25 cellular contexts compared by ENCODE assay signal in genomic region chr17:237406-237955, GRCh38. TPM values are rescaled to one million over a fixed set of nuclear protein-coding genes. Genes with fewer than 3 reads are reported as not detected.
DNase-seq lines count a peak whose midpoint lies in the region; ATAC-seq and TF ChIP-seq lines count a peak whose summit lies in the region.
"Had no signal": no experiment of that assay in that cellular context is flagged by ENCODE, and none has a peak within 500 bp of the region (broad histone marks: within the 10 kb centered on the region; RNA-seq: fewer than 3 reads in every experiment).

No MANE protein-coding gene starts in this region.

- H2BK20ac ChIP-seq in IMR-90 (ENCODE audit: low read depth, low read length): no peak overlapping the region

- no peak for TF ChIP-seq POLR2A in IMR-90 (IDR thresholded peaks at IDR 0.05; ENCODE audit: low read depth, low read length)
- TF ChIP-seq POLR2A in prostate gland (IDR thresholded peaks at IDR 0.05): no peak

- H2BK15ac ChIP-seq in IMR-90 (ENCODE audit: low read depth, low read length): no peak overlapping the region

- H3K79me2 ChIP-seq in osteoblast (ENCODE audit: insufficient read depth, low read length): no peaks in the 10 kb centered on the region

- no peak overlapping the region for H3K4me3 Mint-ChIP-seq in CD14-positive monocyte
- H3K4me3 Mint-ChIP-seq in activated CD8-positive, alpha-beta T cell treated with anti-CD3 and anti-CD28 coated beads for 36 hours: no peak overlapping the region
- H3K4me3 Mint-ChIP-seq: activated naive CD4-positive, alpha-beta T cell treated with anti-CD3 and anti-CD28 coated beads for 36 hours; activated T-cell treated with anti-CD3 and anti-CD28 coated beads, Interleukin-2, amount 50 U/mL, for 4 hours; CD4-positive, alpha-beta memory T cell had no signal

- H3K36me3 ChIP-seq in IMR-90 (ENCODE audit: control insufficient read depth, insufficient read depth, low read length) (no peaks in the 10 kb centered on the region), osteoblast (ENCODE audit: insufficient read depth, low read length) (no peaks in the 10 kb centered on the region), prostate gland (no peaks in the 10 kb centered on the region)
- H3K36me3 ChIP-seq: breast epithelium, esophagus muscularis mucosa, thyroid gland had no signal

- no peak overlapping the region for H2AFZ ChIP-seq in IMR-90 (replicated peaks; ENCODE audit: low read length, poor library complexity)
- no peak overlapping the region for H2AFZ ChIP-seq in osteoblast (ENCODE audit: low read length)
- H2AFZ ChIP-seq: PC-9 had no signal

- H3K4me3 ChIP-seq in IMR-90 (ENCODE audit: insufficient read depth, low read depth, low read length) (no peak overlapping the region), right cardiac atrium (ENCODE audit: low read length) (no peak overlapping the region), osteoblast (ENCODE audit: insufficient read depth, low read length) (no peak overlapping the region), prostate gland (no peak overlapping the region)
- H3K4me3 ChIP-seq: breast epithelium, esophagus muscularis mucosa, PC-9, thyroid gland had no signal

- H3K4me1 ChIP-seq in IMR-90 (ENCODE audit: control insufficient read depth, insufficient read depth, low read length) (no peaks in the 10 kb centered on the region), right cardiac atrium (ENCODE audit: control insufficient read depth, insufficient read depth, low read length) (no peaks in the 10 kb centered on the region), osteoblast (ENCODE audit: insufficient read depth, low read length) (no peaks in the 10 kb centered on the region), prostate gland (replicated peaks) (no peaks in the 10 kb centered on the region)
- H3K4me1 ChIP-seq: breast epithelium, thyroid gland had no signal

- H3K27ac ChIP-seq in IMR-90 (ENCODE audit: insufficient read depth, low read length) (no peak overlapping the region), right cardiac atrium (ENCODE audit: low read length) (no peak overlapping the region), osteoblast (ENCODE audit: low read depth, low read length) (no peak overlapping the region), prostate gland (no peak overlapping the region)
- H3K27ac ChIP-seq: breast epithelium, esophagus muscularis mucosa, PC-9, thyroid gland had no signal

- H4K5ac ChIP-seq in IMR-90 (ENCODE audit: low read depth, low read length): no peak overlapping the region

- POLR2A ChIA-PET in IMR-90 (lab: Charles Lee; ENCODE audit: unreplicated experiment): no interaction called here
- POLR2A ChIA-PET in activated CD8-positive, alpha-beta T cell treated with anti-CD3 and anti-CD28 coated beads for 36 hours (lab: Charles Lee): no interaction called here

- WGBS in IMR-90 (ENCODE audit: extremely low coverage in 2 of 2, insufficient read length in 1 of 2), 2 experiments: 52% methylated on average over 3 of the region's 8 CpGs; no CpG with 5 or more reads in 1 of the 2 experiments
- 85% methylated on average over 8 of the region's 8 CpGs for WGBS in right cardiac atrium
- 80% methylated on average over 8 of the region's 8 CpGs for WGBS in prostate gland

- no peak overlapping the region for H3K18ac ChIP-seq in IMR-90 (ENCODE audit: low read depth, low read length)

- H3K14ac ChIP-seq in IMR-90 (replicated peaks; ENCODE audit: low read depth, low read length): no peak overlapping the region

- no peak overlapping the region for H2BK120ac ChIP-seq in IMR-90 (ENCODE audit: low read depth, low read length)

- H3K27me3 Mint-ChIP-seq in CD14-positive monocyte (ENCODE audit: low read depth in 3 of 3): peaks cover 2 to 9% (median 4%) of the 10 kb centered on the region in 3 donors
- H3K27me3 Mint-ChIP-seq in activated CD8-positive, alpha-beta T cell treated with anti-CD3 and anti-CD28 coated beads for 36 hours: peaks cover 6% of the 10 kb centered on the region
- H3K27me3 Mint-ChIP-seq: CD4-positive, alpha-beta memory T cell had no signal

- H2AK9ac ChIP-seq in IMR-90 (replicated peaks; ENCODE audit: low read depth, low read length, poor library complexity): peak overlapping the region; percentile 16

- H2BK5ac ChIP-seq in IMR-90 (ENCODE audit: low read depth, low read length, poor library complexity, severe bottlenecking): no peak overlapping the region

- H3K4me1 Mint-ChIP-seq in CD14-positive monocyte: peaks cover 21% of the 10 kb centered on the region
- H3K4me1 Mint-ChIP-seq in activated CD8-positive, alpha-beta T cell treated with anti-CD3 and anti-CD28 coated beads for 36 hours (ENCODE audit: low read depth): no peaks in the 10 kb centered on the region
- H3K4me1 Mint-ChIP-seq: CD4-positive, alpha-beta memory T cell had no signal

- H2AK5ac ChIP-seq in IMR-90 (ENCODE audit: low read depth, low read length): no peak overlapping the region

- H3K36me3 Mint-ChIP-seq in CD14-positive monocyte: no peaks in the 10 kb centered on the region
- no peaks in the 10 kb centered on the region for H3K36me3 Mint-ChIP-seq in activated CD8-positive, alpha-beta T cell treated with anti-CD3 and anti-CD28 coated beads for 36 hours (ENCODE audit: low read depth)
- H3K36me3 Mint-ChIP-seq: CD4-positive, alpha-beta memory T cell had no signal

- H3K79me1 ChIP-seq in IMR-90 (ENCODE audit: low read depth in 1 of 2, low read length in 2 of 2): no peaks in the 10 kb centered on the region

- no peak overlapping the region for H3K4ac ChIP-seq in IMR-90 (ENCODE audit: low read depth, low read length)

- H3K56ac ChIP-seq in IMR-90 (ENCODE audit: extremely low read depth, insufficient read depth, low read length): no peak overlapping the region

- no peak overlapping the region for H3K23ac ChIP-seq in IMR-90 (ENCODE audit: low read depth, low read length)

- H3K9ac ChIP-seq in IMR-90 (ENCODE audit: low read depth, low read length): no peak overlapping the region

- H4K20me1 ChIP-seq in IMR-90 (ENCODE audit: insufficient read depth, low read length): no peaks in the 10 kb centered on the region
- H4K20me1 ChIP-seq in osteoblast (ENCODE audit: insufficient read depth, low read length): no peaks in the 10 kb centered on the region

- H3K9me3 ChIP-seq in IMR-90 (ENCODE audit: control insufficient read depth, insufficient read depth, low read length) (no peaks in the 10 kb centered on the region), right cardiac atrium (ENCODE audit: control insufficient read depth, low read length) (no peaks in the 10 kb centered on the region), osteoblast (ENCODE audit: low read depth, low read length) (no peaks in the 10 kb centered on the region), prostate gland (no peaks in the 10 kb centered on the region)
- H3K9me3 ChIP-seq: breast epithelium, esophagus muscularis mucosa, thyroid gland had no signal

- peak; percentile 27 for DNase-seq in CD14-positive monocyte (ENCODE audit: low spot score)
- no peak for DNase-seq in IMR-90
- peak; percentile 3 to 33 (median 9) for DNase-seq in right cardiac atrium
- DNase-seq in osteoblast (ENCODE audit: insufficient read length, low spot score, missing footprints): peak; percentile 86
- no peak for DNase-seq in prostate gland (ENCODE audit: low spot score)
- no peak for DNase-seq in NCI-H2196 treated with DMSO at 0.1 percent for 48 hours (lab: John Stamatoyannopoulos, UW; ENCODE audit: unreplicated experiment)
- DNase-seq in activated CD8-positive, alpha-beta T cell treated with anti-CD3 and anti-CD28 coated beads for 36 hours: no peak
- DNase-seq in activated T-cell treated with anti-CD3 and anti-CD28 coated beads for 4 hours: no peak
- DNase-seq: activated naive CD4-positive, alpha-beta T cell treated with anti-CD3 and anti-CD28 coated beads for 36 hours; activated T-cell treated with anti-CD3 and anti-CD28 coated beads, Interleukin-2, amount 50 U/mL, for 4 hours; amygdala; CD4-positive, alpha-beta memory T cell; cortex of kidney; DMS153; hypothalamus; KBM-7; MM.1S; NCI-H1417; nucleus accumbens; PC-9; stimulated activated naive CD8-positive, alpha-beta T cell treated with anti-CD3 and anti-CD28 coated beads, Interleukin-15, Interleukin-2, amounts not matched to agents 100 U/mL and 50 U/mL, for 24 hours; thyroid gland had no signal

- H4K8ac ChIP-seq in IMR-90 (ENCODE audit: low read depth in 2 of 2, low read length in 2 of 2): no peak overlapping the region

- H3K4me2 ChIP-seq in IMR-90 (ENCODE audit: low read depth, low read length) (no peak overlapping the region), osteoblast (ENCODE audit: insufficient read depth, low read length) (no peak overlapping the region)
- H3K4me2 ChIP-seq: PC-9 had no signal

- intact Hi-C loops in CD14-positive monocyte (cut with micrococcal nuclease) (no loop called here), IMR-90 (cut with micrococcal nuclease) (no loop called here), right cardiac atrium (cut with DNase I) (no loop called here), prostate gland (cut with DNase I) (no loop called here)
- intact Hi-C loops in activated CD8-positive, alpha-beta T cell treated with anti-CD3 and anti-CD28 coated beads for 36 hours (cut with micrococcal nuclease): no loop called here

- no TSS peak for BruUV-seq in IMR-90 (replicated peaks; lab: Mats Ljungman, UMichigan)

- H3K27me3 ChIP-seq in IMR-90 (ENCODE audit: control insufficient read depth, insufficient read depth, low read length): peaks cover 4% of the 10 kb centered on the region; the same call in 1 of the 2 replicates
- H3K27me3 ChIP-seq in right cardiac atrium (ENCODE audit: control insufficient read depth, insufficient read depth): no peaks in the 10 kb centered on the region
- H3K27me3 ChIP-seq in osteoblast (ENCODE audit: insufficient read depth, low read length): no peaks in the 10 kb centered on the region
- no peaks in the 10 kb centered on the region for H3K27me3 ChIP-seq in prostate gland (replicated peaks; ENCODE audit: insufficient read depth)
- H3K27me3 ChIP-seq: breast epithelium, esophagus muscularis mucosa, thyroid gland had no signal

- TF ChIP-seq CTCF in CD14-positive monocyte (IDR thresholded peaks at IDR 0.05): no peak
- no peak for TF ChIP-seq CTCF in IMR-90 (conservative IDR thresholded peaks at IDR 0.05; ENCODE audit: low read depth, low read length)
- no peak for TF ChIP-seq CTCF in osteoblast (IDR thresholded peaks at IDR 0.05; ENCODE audit: extremely low read depth, low read depth, low read length)
- no peak for TF ChIP-seq CTCF in prostate gland (IDR thresholded peaks at IDR 0.05)
- TF ChIP-seq CTCF in activated CD8-positive, alpha-beta T cell treated with anti-CD3 and anti-CD28 coated beads for 36 hours (IDR thresholded peaks at IDR 0.05): no peak

- CTCF ChIA-PET in IMR-90 (lab: Yijun Ruan, JAX): no interaction called here
- CTCF ChIA-PET in activated CD8-positive, alpha-beta T cell treated with anti-CD3 and anti-CD28 coated beads for 36 hours (lab: Charles Lee): no interaction called here

- H4K91ac ChIP-seq in IMR-90 (ENCODE audit: insufficient read depth, low read depth, low read length): no peak overlapping the region

- in situ Hi-C loops in IMR-90 (cut with MboI; ENCODE audit: low sequenced_read_pairs): no loop called here

- H3K9me1 ChIP-seq in IMR-90 (ENCODE audit: insufficient read depth, low read length): no peaks in the 10 kb centered on the region

- dilution Hi-C loops in IMR-90 (cut with HindIII; ENCODE audit: low sequenced_read_pairs, unreplicated experiment): no loop called here

- no peak for ATAC-seq in IMR-90 (ENCODE audit: low read depth)
- ATAC-seq in right cardiac atrium: no peak
- ATAC-seq in activated CD8-positive, alpha-beta T cell treated with anti-CD3 and anti-CD28 coated beads for 36 hours: no peak
- ATAC-seq: activated CD4-positive, CD25-positive, alpha-beta regulatory T cell treated with anti-CD3 and anti-CD28 coated beads, Interleukin-2, amount 50 U/mL, for 24 hours; activated T-cell treated with anti-CD3 and anti-CD28 coated beads, Interleukin-2, amount 50 U/mL, for 4 hours; stimulated activated naive CD8-positive, alpha-beta T cell treated with anti-CD3 and anti-CD28 coated beads, Interleukin-15, Interleukin-2, amounts not matched to agents 100 U/mL and 50 U/mL, for 24 hours had no signal

- TF ChIP-seq RAD21 in IMR-90 (IDR thresholded peaks at IDR 0.05; ENCODE audit: low read length): no peak

- peaks cover 12 to 34% (median 23%) of the 10 kb centered on the region in 7 donors for H3K9me3 Mint-ChIP-seq in CD14-positive monocyte
- no peaks in the 10 kb centered on the region for H3K9me3 Mint-ChIP-seq in activated CD8-positive, alpha-beta T cell treated with anti-CD3 and anti-CD28 coated beads for 36 hours
- H3K9me3 Mint-ChIP-seq: activated naive CD4-positive, alpha-beta T cell treated with anti-CD3 and anti-CD28 coated beads for 36 hours; activated T-cell treated with anti-CD3 and anti-CD28 coated beads, Interleukin-2, amount 50 U/mL, for 4 hours; CD4-positive, alpha-beta memory T cell had no signal

- H3K27ac Mint-ChIP-seq in CD14-positive monocyte: peak overlapping the region in 2 of 7 donors; percentile 37 to 60
- H3K27ac Mint-ChIP-seq in activated CD8-positive, alpha-beta T cell treated with anti-CD3 and anti-CD28 coated beads for 36 hours: no peak overlapping the region
- H3K27ac Mint-ChIP-seq: activated naive CD4-positive, alpha-beta T cell treated with anti-CD3 and anti-CD28 coated beads for 36 hours had no signal

RNA-seq across cellular contexts. Expression of gene DOC2B, which starts 56.0 kb away (rescaled TPM):
- under 1 TPM in 1 of 2 donors, not detected in 1; 0.02 TPM for polyA plus RNA-seq in CD14-positive monocyte
- not detected in 2 replicates for total RNA-seq in IMR-90 (2012; rRNA removed)
- not detected in 2 replicates for polyA plus RNA-seq in IMR-90 (2012; rRNA removed)
- not detected in 2 replicates for polyA plus RNA-seq in IMR-90 (2012; cell fraction: cytosol; rRNA removed)
- 0.01 TPM in 1 of 2 replicates, not detected in the other for polyA plus RNA-seq in IMR-90 (2012; cell fraction: nucleus; rRNA removed; ENCODE audit: low replicate concordance)
- total RNA-seq in right cardiac atrium: 1 to 10 TPM; 2.3 to 5.3 (median 3.0) TPM
- 2.8 TPM for polyA plus RNA-seq in right cardiac atrium
- total RNA-seq in osteoblast: not detected in 2 replicates
- total RNA-seq in prostate gland: 1 to 10 TPM; 3.0 to 3.1 TPM
- not detected for total RNA-seq in activated CD8-positive, alpha-beta T cell treated with anti-CD3 and anti-CD28 coated beads for 36 hours
- total RNA-seq: PC-9 had no signal
- polyA plus RNA-seq: CD4-positive, alpha-beta memory T cell had no signal

Comparison
In these comparisons a context has a peak if more than half of its experiments do, and no peak if none do; other contexts are left out.
1. DNase-seq: peak in CD14-positive monocyte (single experiment), right cardiac atrium (3 of 3) and osteoblast (single experiment); none in IMR-90 (single experiment), prostate gland (single experiment), NCI-H2196 treated with DMSO at 0.1 percent for 48 hours (single experiment), activated CD8-positive, alpha-beta T cell treated with anti-CD3 and anti-CD28 coated beads for 36 hours (single experiment) and activated T-cell treated with anti-CD3 and anti-CD28 coated beads for 4 hours (single experiment).